ENCODE assay signal across 20 cellular contexts in genomic region chr17:12584727-12585126, GRCh38.
"Had no signal": no experiment of that assay in that cellular context is flagged by ENCODE, and none has a peak within 500 bp of the region (broad histone marks: within the 10 kb centered on the region; RNA-seq: fewer than 3 reads in every experiment).

No MANE protein-coding gene starts in this region.

- H3K27me3 Mint-ChIP-seq: activated CD4-positive, alpha-beta T cell treated with anti-CD3 and anti-CD28 coated beads, Interleukin-2, amount 10 ng/mL, durations not matched to agents 7 days and 5 days; activated naive CD4-positive, alpha-beta T cell treated with anti-CD3 and anti-CD28 coated beads, Interleukin-2, amount 10 ng/mL, durations not matched to agents 7 days and 5 days; brain; stimulated activated naive CD8-positive, alpha-beta T cell treated with anti-CD3 and anti-CD28 coated beads, Interleukin-15, Interleukin-2, amounts not matched to agents 100 ng/mL and 50 ng/mL, for 24 hours had no signal

- H3K4me3 Mint-ChIP-seq: activated CD4-positive, alpha-beta T cell treated with anti-CD3 and anti-CD28 coated beads, Interleukin-2, amount 10 ng/mL, durations not matched to agents 7 days and 5 days; activated naive CD4-positive, alpha-beta T cell treated with anti-CD3 and anti-CD28 coated beads, Interleukin-2, amount 10 ng/mL, durations not matched to agents 7 days and 5 days; activated naive CD8-positive, alpha-beta T cell treated with anti-CD3 and anti-CD28 coated beads, Interleukin-2, amount 50 U/mL, for 24 hours; brain; natural killer cell; stimulated activated naive CD8-positive, alpha-beta T cell treated with anti-CD3 and anti-CD28 coated beads, Interleukin-15, Interleukin-2, amounts not matched to agents 100 ng/mL and 50 ng/mL, for 24 hours had no signal

- H3K9me3 ChIP-seq: gastroesophageal sphincter had no signal

- H3K27me3 ChIP-seq: gastroesophageal sphincter, tibial nerve had no signal

- H3K27ac ChIP-seq: gastroesophageal sphincter, tibial nerve had no signal

- ATAC-seq: activated naive CD8-positive, alpha-beta T cell treated with anti-CD3 and anti-CD28 coated beads, Interleukin-2, amount 50 U/mL, for 24 hours; esophagus mucosa; gastroesophageal sphincter; natural killer cell had no signal

- H3K36me3 ChIP-seq: gastroesophageal sphincter, tibial nerve had no signal

- H3K4me1 ChIP-seq: tibial nerve had no signal

- H3K27ac Mint-ChIP-seq: activated CD4-positive, alpha-beta T cell treated with anti-CD3 and anti-CD28 coated beads, Interleukin-2, amount 10 ng/mL, durations not matched to agents 7 days and 5 days; activated naive CD4-positive, alpha-beta T cell treated with anti-CD3 and anti-CD28 coated beads, Interleukin-2, amount 10 ng/mL, durations not matched to agents 7 days and 5 days; activated naive CD8-positive, alpha-beta T cell treated with anti-CD3 and anti-CD28 coated beads, Interleukin-2, amount 50 U/mL, for 24 hours; brain; natural killer cell; stimulated activated naive CD8-positive, alpha-beta T cell treated with anti-CD3 and anti-CD28 coated beads, Interleukin-15, Interleukin-2, amounts not matched to agents 100 ng/mL and 50 ng/mL, for 24 hours had no signal

- H3K4me1 Mint-ChIP-seq: activated CD4-positive, alpha-beta T cell treated with anti-CD3 and anti-CD28 coated beads, Interleukin-2, amount 10 ng/mL, durations not matched to agents 7 days and 5 days; activated naive CD4-positive, alpha-beta T cell treated with anti-CD3 and anti-CD28 coated beads, Interleukin-2, amount 10 ng/mL, durations not matched to agents 7 days and 5 days; activated naive CD8-positive, alpha-beta T cell treated with anti-CD3 and anti-CD28 coated beads, Interleukin-2, amount 50 U/mL, for 24 hours; brain; natural killer cell had no signal

- H3K36me3 Mint-ChIP-seq: activated naive CD4-positive, alpha-beta T cell treated with anti-CD3 and anti-CD28 coated beads, Interleukin-2, amount 10 ng/mL, durations not matched to agents 7 days and 5 days; brain; natural killer cell had no signal

- DNase-seq: activated CD4-positive, alpha-beta T cell treated with anti-CD3 and anti-CD28 coated beads, Interleukin-2, amount 10 ng/mL, durations not matched to agents 7 days and 5 days; activated CD8-positive, alpha-beta memory T cell treated with anti-CD3 and anti-CD28 coated beads for 24 hours; activated CD8-positive, alpha-beta memory T cell treated with anti-CD3 and anti-CD28 coated beads, Interleukin-2, amount 50 U/mL, for 48 hours; activated effector memory CD4-positive, alpha-beta T cell treated with Interleukin-2 at 50 U/mL for 16 hours; activated naive CD4-positive, alpha-beta T cell treated with anti-CD3 and anti-CD28 coated beads, Interleukin-2, amount 10 ng/mL, durations not matched to agents 7 days and 5 days; activated naive CD8-positive, alpha-beta T cell treated with anti-CD3 and anti-CD28 coated beads, Interleukin-2, amount 50 U/mL, for 24 hours; activated T-cell treated with anti-CD3 and anti-CD28 coated beads, Interleukin-2, amount 50 U/mL, for 48 hours; anterior cingulate cortex; cerebellar nuclear complex; effector CD4-positive, alpha-beta T cell; natural killer cell; posterior cingulate gyrus; stimulated activated CD4-positive, alpha-beta T cell treated with anti-CD3 and anti-CD28 coated beads, Interleukin-15, amount 100 ng/mL, for 24 hours; stimulated activated CD4-positive, alpha-beta T cell treated with anti-CD3 and anti-CD28 coated beads, Interleukin-2, amount 100 ng/mL, for 48 hours had no signal

- H3K4me3 ChIP-seq: gastroesophageal sphincter, lung, tibial nerve had no signal
